In genomic region chr20:31710423-31711250, GRCh38 we compare ENCODE assay signal across 8 cellular contexts. TPM values are rescaled to one million over a fixed set of nuclear protein-coding genes. Genes with fewer than 3 reads are reported as not detected.
DNase-seq lines count a peak whose midpoint lies in the region; ATAC-seq and TF ChIP-seq lines count a peak whose summit lies in the region.

No MANE protein-coding gene starts in this region.

- peaks cover 95% of the 10 kb centered on the region for H3K4me1 ChIP-seq in Caco-2
- peaks cover 36% of the 10 kb centered on the region for H3K4me1 ChIP-seq in osteoblast (ENCODE audit: insufficient read depth, low read length)

- H3K27ac ChIP-seq in caudate nucleus (ENCODE audit: low read depth, low read length) (peak overlapping the region; percentile 99), osteoblast (ENCODE audit: low read depth, low read length) (peak overlapping the region; percentile 95)

- H3K27me3 Mint-ChIP-seq in Caco-2 (ENCODE audit: insufficient read depth, unreplicated experiment): no peaks in the 10 kb centered on the region

- no peaks in the 10 kb centered on the region for H3K9me3 Mint-ChIP-seq in Caco-2 (ENCODE audit: unreplicated experiment)

- no peak for ATAC-seq in GM18868 (IDR thresholded peaks at IDR 0.05; ENCODE audit: unreplicated experiment)

- CTCF ChIA-PET in Caco-2 (lab: Charles Lee): interaction anchor here (0.6 to 5.4 kb wide), 8 partner anchors 9 to 98 kb away, joined by 3 to 36 read pairs (median 4); no protein-coding TSS in a partner anchor

- peak overlapping the region; percentile 92 for H3K4me2 ChIP-seq in osteoblast (ENCODE audit: insufficient read depth, low read length)

- H3K27me3 ChIP-seq in Caco-2 (replicated peaks; ENCODE audit: control insufficient read depth, insufficient read depth, low read length): no peaks in the 10 kb centered on the region
- H3K27me3 ChIP-seq in osteoblast (ENCODE audit: insufficient read depth, low read length): no peaks in the 10 kb centered on the region

- H3K9me3 ChIP-seq in Caco-2: no peaks in the 10 kb centered on the region
- H3K9me3 ChIP-seq in osteoblast (ENCODE audit: low read depth, low read length): no peaks in the 10 kb centered on the region

- H3K79me2 ChIP-seq in osteoblast (ENCODE audit: insufficient read depth, low read length): peaks cover 91% of the 10 kb centered on the region

- TF ChIP-seq CTCF in Caco-2 (IDR thresholded peaks at IDR 0.05; ENCODE audit: insufficient read depth in 1 of 2, low read depth in 1 of 2, low read length in 1 of 2, severe bottlenecking in 1 of 2, unreplicated experiment in 1 of 2) (no peak), osteoblast (IDR thresholded peaks at IDR 0.05; ENCODE audit: extremely low read depth, low read depth, low read length) (no peak)

- H3K36me3 ChIP-seq in Caco-2 (ENCODE audit: control insufficient read depth, insufficient read depth, low read length) (peaks cover 29% of the 10 kb centered on the region), osteoblast (ENCODE audit: insufficient read depth, low read length) (peaks cover 50% of the 10 kb centered on the region)

- H3K4me3 Mint-ChIP-seq in Caco-2 (ENCODE audit: unreplicated experiment): peak overlapping the region; percentile 69

- H3K4me1 Mint-ChIP-seq in Caco-2 (ENCODE audit: low read depth, unreplicated experiment): peaks cover 81% of the 10 kb centered on the region

- peaks cover 99% of the 10 kb centered on the region for H3K36me3 Mint-ChIP-seq in Caco-2 (ENCODE audit: insufficient read depth, unreplicated experiment)

- no peak overlapping the region for H2AFZ ChIP-seq in osteoblast (ENCODE audit: low read length)

- intact Hi-C loops in Caco-2 (cut with micrococcal nuclease; ENCODE audit: unreplicated experiment): loop anchor here (5.0 kb wide), 1 partner anchor 517 kb away; no protein-coding TSS in a partner anchor

- POLR2A ChIA-PET in Caco-2 (lab: Charles Lee): interaction anchor here (0.6 to 6.9 kb wide), 8 partner anchors 11 to 1982 kb away, joined by 3 to 169 read pairs (median 6); partner anchors contain the start of genes BCL2L1 and ID1

- BruUV-seq in Caco-2 (replicated peaks; lab: Mats Ljungman, UMichigan): no TSS peak

- peak overlapping the region; percentile 98 for H3K27ac Mint-ChIP-seq in Caco-2 (ENCODE audit: unreplicated experiment)

- H3K4me3 ChIP-seq in Caco-2 (ENCODE audit: low read depth, low read length): no peak overlapping the region
- no peak overlapping the region for H3K4me3 ChIP-seq in osteoblast (ENCODE audit: insufficient read depth, low read length)

- DNase-seq in Caco-2 (no peak), NCI-H2171 (lab: John Stamatoyannopoulos, UW) (peak; percentile 85), caudate nucleus (lab: John Stamatoyannopoulos, UW) (peak in 1 of 61 donors; percentile 54), osteoblast (ENCODE audit: insufficient read length, low spot score, missing footprints) (no peak), NCI-H2227 (lab: John Stamatoyannopoulos, UW; ENCODE audit: unreplicated experiment) (no peak), cortex of kidney (lab: John Stamatoyannopoulos, UW) (no peak)
- no peak for DNase-seq in stimulated activated CD4-positive, alpha-beta T cell treated with anti-CD3 and anti-CD28 coated beads, Interleukin-12 subunit alpha, Interleukin-12 subunit beta, amount 100 ng/mL, for 4 hours

- H4K20me1 ChIP-seq in osteoblast (ENCODE audit: insufficient read depth, low read length): no peaks in the 10 kb centered on the region

RNA-seq across cellular contexts. Expression of gene BCL2L1, which starts 12.0 kb away (rescaled TPM):
- total RNA-seq in Caco-2 (2022): 444 and 469 TPM in 2 replicates
- 127 and 136 TPM in 2 replicates for total RNA-seq in osteoblast

RNA-seq across cellular contexts. Expression of gene TPX2, which starts 28.5 kb away (rescaled TPM):
- total RNA-seq in Caco-2 (2022) (221 and 237 TPM in 2 replicates), osteoblast (16.2 and 18.5 TPM in 2 replicates)

Comparison
In these comparisons a context has a peak if more than half of its experiments do, and no peak if none do; other contexts are left out.
1. RNA of gene TPX2, which starts 28.5 kb away (total RNA-seq): 221 to 237 TPM in Caco-2; 16.2 to 18.5 TPM in osteoblast; every median in the first group is over 10 times any median in the second.